In genomic region chr2:234954551-234954992, GRCh38 we compare ENCODE assay signal across 10 cellular contexts. TPM values are rescaled to one million over a fixed set of nuclear protein-coding genes. Genes with fewer than 3 reads are reported as not detected.
A peak's percentile ranks its signal among the peaks of the same experiment; 100 is the strongest.
DNase-seq lines count a peak whose midpoint lies in the region; ATAC-seq and TF ChIP-seq lines count a peak whose summit lies in the region.
"Had no signal": no experiment of that assay in that cellular context is flagged by ENCODE, and none has a peak within 500 bp of the region (broad histone marks: within the 10 kb centered on the region; RNA-seq: fewer than 3 reads in every experiment).

No MANE protein-coding gene starts in this region.

- H3K9ac ChIP-seq in fibroblast of lung (ENCODE audit: insufficient read depth, low read length): no peak overlapping the region

- no peak for TF ChIP-seq CTCF in AG04450 (IDR thresholded peaks at IDR 0.05; ENCODE audit: low read depth, low read length)
- no peak for TF ChIP-seq CTCF in fibroblast of lung (conservative IDR thresholded peaks at IDR 0.05 in 1 of 2, IDR thresholded peaks at IDR 0.05 in 1 of 2; ENCODE audit: low read depth in 1 of 2, low read length in 2 of 2)
- no peak for TF ChIP-seq CTCF in nephron progenitor cell (IDR thresholded peaks at IDR 0.05)

- no peaks in the 10 kb centered on the region for H3K9me3 Mint-ChIP-seq in nephron progenitor cell
- H3K9me3 Mint-ChIP-seq: central memory CD8-positive, alpha-beta T cell had no signal

- no peak overlapping the region for H2AFZ ChIP-seq in fibroblast of lung (ENCODE audit: low read length)

- CTCF ChIA-PET in AG04450 (lab: Charles Lee): interaction anchor here (1.5 to 4.6 kb wide), 3 partner anchors 162 to 409 kb away, joined by 3 to 18 read pairs (median 7); no protein-coding TSS in a partner anchor

- peaks cover 7% of the 10 kb centered on the region for H3K36me3 Mint-ChIP-seq in nephron progenitor cell (ENCODE audit: low read depth)

- peaks cover 79% of the 10 kb centered on the region for H3K79me2 ChIP-seq in fibroblast of lung (ENCODE audit: control insufficient read depth, insufficient read depth, low read length)

- no peaks in the 10 kb centered on the region for H4K20me1 ChIP-seq in fibroblast of lung (ENCODE audit: control insufficient read depth, extremely low read depth, insufficient read depth, low read length)

- ATAC-seq in GM19351 (IDR thresholded peaks at IDR 0.05; ENCODE audit: unreplicated experiment) (no peak), GM21447 (IDR thresholded peaks at IDR 0.05; ENCODE audit: unreplicated experiment) (no peak)

- no peak overlapping the region for H3K27ac Mint-ChIP-seq in nephron progenitor cell

- H3K27me3 Mint-ChIP-seq in nephron progenitor cell (ENCODE audit: low read depth, poor library complexity): peaks cover 19% of the 10 kb centered on the region

- peaks cover 75% of the 10 kb centered on the region for H3K4me1 Mint-ChIP-seq in nephron progenitor cell
- H3K4me1 Mint-ChIP-seq: central memory CD8-positive, alpha-beta T cell had no signal

- H3K9me3 ChIP-seq in AG04450 (ENCODE audit: control insufficient read depth, insufficient read depth, low read length) (no peaks in the 10 kb centered on the region; the same call in 1 of the 2 replicates), fibroblast of lung (ENCODE audit: control insufficient read depth, insufficient read depth, low read depth, low read length) (no peaks in the 10 kb centered on the region)

- H3K27ac ChIP-seq in AG04450 (ENCODE audit: low read depth, low read length) (peak overlapping the region; percentile 81), fibroblast of lung (ENCODE audit: insufficient read depth, low read length) (peak overlapping the region; percentile 94)

- DNase-seq in AG04450 (ENCODE audit: low read depth, low spot score) (no peak), NCI-H69 (lab: John Stamatoyannopoulos, UW) (peak; percentile 6), fibroblast of lung (ENCODE audit: low read depth in 2 of 2) (peak in 1 of 2 donors; percentile 90), nephron progenitor cell (no peak), SKM-1 (lab: John Stamatoyannopoulos, UW; ENCODE audit: unreplicated experiment) (no peak), NK-92 (lab: John Stamatoyannopoulos, UW; ENCODE audit: unreplicated experiment) (no peak)
- DNase-seq: stimulated activated CD4-positive, alpha-beta T cell treated with anti-CD3 and anti-CD28 coated beads, Interleukin-12 subunit alpha, Interleukin-12 subunit beta, amount 100 ng/mL, for 4 hours had no signal

- peak overlapping the region; percentile 95 for H3K4me2 ChIP-seq in fibroblast of lung (ENCODE audit: extremely low read depth, insufficient read depth, low read length)

- peaks cover 3% of the 10 kb centered on the region for H3K36me3 ChIP-seq in fibroblast of lung (ENCODE audit: control insufficient read depth, insufficient read depth, low read length)

- H3K4me3 Mint-ChIP-seq in nephron progenitor cell: peak overlapping the region; percentile 91
- H3K4me3 Mint-ChIP-seq: central memory CD8-positive, alpha-beta T cell had no signal

- H3K4me1 ChIP-seq in fibroblast of lung (ENCODE audit: control insufficient read depth, extremely low read depth, insufficient read depth, low read length): peaks cover 25% of the 10 kb centered on the region

- peak overlapping the region; percentile 96 for H3K4me3 ChIP-seq in AG04450 (ENCODE audit: low read depth, low read length)
- peak overlapping the region; percentile 93 to 97 (median 94) for H3K4me3 ChIP-seq in fibroblast of lung (replicated peaks in 1 of 4; ENCODE audit: control extremely low read depth in 1 of 4, insufficient read depth in 1 of 4, low read depth in 3 of 4, low read length in 4 of 4)

- H3K27me3 ChIP-seq in AG04450 (ENCODE audit: control insufficient read depth, insufficient read depth, low read length) (no peaks in the 10 kb centered on the region), fibroblast of lung (ENCODE audit: control insufficient read depth, insufficient read depth, low read length) (no peaks in the 10 kb centered on the region)

- POLR2A ChIA-PET in AG04450 (lab: Yijun Ruan, JAX): interaction anchor here (1.0 to 1.1 kb wide), 3 partner anchors 9 to 275 kb away, joined by 3 to 4 read pairs (median 3); no protein-coding TSS in a partner anchor

RNA-seq across cellular contexts. Expression of gene SH3BP4, which starts 2.8 kb away (rescaled TPM):
- 224 and 276 TPM in 2 replicates for polyA plus RNA-seq in AG04450 (2011; rRNA removed)
- 304 and 360 TPM in 2 replicates for polyA minus RNA-seq in AG04450 (2011; rRNA and poly(A)+ RNA removed)
- 36.5 and 74.8 TPM in 2 replicates for total RNA-seq in fibroblast of lung
- polyA plus RNA-seq in fibroblast of lung: 86.6 and 150 TPM in 2 replicates
- 68.3 and 92.3 TPM in 2 replicates for polyA plus RNA-seq in fibroblast of lung (2012)
- 287 and 396 TPM in 2 replicates for polyA minus RNA-seq in fibroblast of lung (ENCODE audit: low replicate concordance)
